Comparison of ENCODE assay signal across 1 cellular context in the genomic region with DNA sequence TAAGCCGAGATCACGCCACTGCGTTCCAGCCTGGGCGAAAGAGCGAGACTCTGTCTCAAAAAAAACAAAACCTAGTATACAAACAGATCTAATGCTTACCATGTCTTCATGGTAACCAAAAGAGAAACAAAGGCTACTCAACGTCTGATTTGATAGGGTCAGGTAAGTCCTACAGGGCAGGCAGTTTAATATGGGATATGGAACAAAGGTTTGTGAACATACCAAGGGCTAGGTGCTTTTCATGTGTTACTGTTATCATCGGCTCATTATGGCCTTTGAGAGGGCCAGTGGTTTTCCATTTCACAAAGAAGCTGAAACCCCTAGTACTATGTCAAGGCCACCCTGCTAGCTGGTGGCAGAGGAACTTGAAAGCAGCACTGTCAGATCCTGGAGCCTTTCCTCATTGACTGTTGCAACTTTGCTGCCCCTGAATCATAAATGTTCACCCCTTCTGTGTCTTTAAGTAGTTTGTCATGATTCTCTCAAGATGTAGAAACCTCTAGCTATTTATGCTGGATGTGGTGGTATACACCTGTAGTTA.
A peak's percentile ranks its signal among the peaks of the same experiment; 100 is the strongest.
TF ChIP-seq lines count a peak whose summit lies in the region.

No MANE protein-coding gene starts in this region.

TF ChIP-seq in HepG2, 621 proteins besides CTCF, POLR2A, EP300 and RAD21 (continues in another document):
- TF ChIP-seq HDAC2 (CRISPR knock-in tag; IDR thresholded peaks at IDR 0.05) (0 out of 2 replicates have a peak, but pooled peaks have one; percentile 17), ZNF629 (CRISPR knock-in tag; conservative IDR thresholded peaks at IDR 0.05) (no peak), KAT8 (CRISPR knock-in tag; IDR thresholded peaks at IDR 0.05) (0 out of 2 replicates have a peak, but pooled peaks have one; percentile 35), ZNF441 (CRISPR knock-in tag; IDR thresholded peaks at IDR 0.05; ENCODE audit: borderline replicate concordance) (no peak), ZNF616 (CRISPR knock-in tag; IDR thresholded peaks at IDR 0.05; ENCODE audit: low read depth) (no peak), SOX6 (IDR thresholded peaks at IDR 0.05) (no peak), SOX6 (CRISPR knock-in tag; IDR thresholded peaks at IDR 0.05) (no peak), HMG20A (CRISPR knock-in tag; IDR thresholded peaks at IDR 0.05; ENCODE audit: borderline replicate concordance) (peak; percentile 24; the same call in 1 of the 2 replicates), ZNF614 (CRISPR knock-in tag; IDR thresholded peaks at IDR 0.05; ENCODE audit: borderline replicate concordance) (0 out of 2 replicates have a peak, but pooled peaks have one; percentile 32), ZFP62 (CRISPR knock-in tag; IDR thresholded peaks at IDR 0.05) (no peak), ZNF460 (CRISPR knock-in tag; IDR thresholded peaks at IDR 0.05; ENCODE audit: borderline replicate concordance) (peak; percentile 38; the same call in 1 of the 2 replicates), ZNF431 (CRISPR knock-in tag; IDR thresholded peaks at IDR 0.05; ENCODE audit: borderline replicate concordance, low read depth) (peak; percentile 86), RNF2 (conservative IDR thresholded peaks at IDR 0.05; ENCODE audit: low read depth) (no peak), CENPT (CRISPR knock-in tag; IDR thresholded peaks at IDR 0.05; ENCODE audit: low read depth) (no peak), STAT5B (CRISPR knock-in tag; IDR thresholded peaks at IDR 0.05) (no peak), ZMYM4 (CRISPR knock-in tag; IDR thresholded peaks at IDR 0.05) (peak; percentile 59), CHD4 (IDR thresholded peaks at IDR 0.05; ENCODE audit: borderline replicate concordance, low read length) (no peak), ZNF737 (CRISPR knock-in tag; IDR thresholded peaks at IDR 0.05; ENCODE audit: borderline replicate concordance) (no peak), ZNF292 (CRISPR knock-in tag; IDR thresholded peaks at IDR 0.05; ENCODE audit: borderline replicate concordance, low read depth) (no peak), GATAD1 (CRISPR knock-in tag; IDR thresholded peaks at IDR 0.05) (no peak), PHB2 (IDR thresholded peaks at IDR 0.05; ENCODE audit: partially characterized antibody) (no peak), ZNF644 (CRISPR knock-in tag; IDR thresholded peaks at IDR 0.05; ENCODE audit: low read depth) (peak; percentile 64; the same call in 1 of the 2 replicates), RBM39 (IDR thresholded peaks at IDR 0.05; ENCODE audit: low read depth, low read length, poor library complexity, severe bottlenecking) (no peak), ZNF879 (CRISPR knock-in tag; IDR thresholded peaks at IDR 0.05) (no peak), RFX5 (IDR thresholded peaks at IDR 0.05; ENCODE audit: low read depth, low read length) (no peak), NCOA2 (CRISPR knock-in tag; IDR thresholded peaks at IDR 0.05) (no peak), SOX5 (CRISPR knock-in tag; IDR thresholded peaks at IDR 0.05; ENCODE audit: borderline replicate concordance) (0 out of 2 replicates have a peak, but pooled peaks have one; percentile 15), ZNF619 (CRISPR knock-in tag; IDR thresholded peaks at IDR 0.05) (no peak), ZMYM3 (CRISPR knock-in tag; IDR thresholded peaks at IDR 0.05) (peak; percentile 11; the same call in 1 of the 2 replicates), TEAD3 (CRISPR knock-in tag; optimal IDR thresholded peaks at IDR 0.05; ENCODE audit: borderline replicate concordance) (peak; percentile 32), ZNF720 (CRISPR knock-in tag; IDR thresholded peaks at IDR 0.05) (no peak), SAP130 (CRISPR knock-in tag; IDR thresholded peaks at IDR 0.05; ENCODE audit: low read depth) (0 out of 2 replicates have a peak, but pooled peaks have one; percentile 13), ELF4 (CRISPR knock-in tag; IDR thresholded peaks at IDR 0.05; ENCODE audit: borderline replicate concordance) (no peak), ZFP36L2 (CRISPR knock-in tag; IDR thresholded peaks at IDR 0.05) (no peak), ZNF7 (CRISPR knock-in tag; IDR thresholded peaks at IDR 0.05) (no peak)
- TF ChIP-seq, protein P1, sequence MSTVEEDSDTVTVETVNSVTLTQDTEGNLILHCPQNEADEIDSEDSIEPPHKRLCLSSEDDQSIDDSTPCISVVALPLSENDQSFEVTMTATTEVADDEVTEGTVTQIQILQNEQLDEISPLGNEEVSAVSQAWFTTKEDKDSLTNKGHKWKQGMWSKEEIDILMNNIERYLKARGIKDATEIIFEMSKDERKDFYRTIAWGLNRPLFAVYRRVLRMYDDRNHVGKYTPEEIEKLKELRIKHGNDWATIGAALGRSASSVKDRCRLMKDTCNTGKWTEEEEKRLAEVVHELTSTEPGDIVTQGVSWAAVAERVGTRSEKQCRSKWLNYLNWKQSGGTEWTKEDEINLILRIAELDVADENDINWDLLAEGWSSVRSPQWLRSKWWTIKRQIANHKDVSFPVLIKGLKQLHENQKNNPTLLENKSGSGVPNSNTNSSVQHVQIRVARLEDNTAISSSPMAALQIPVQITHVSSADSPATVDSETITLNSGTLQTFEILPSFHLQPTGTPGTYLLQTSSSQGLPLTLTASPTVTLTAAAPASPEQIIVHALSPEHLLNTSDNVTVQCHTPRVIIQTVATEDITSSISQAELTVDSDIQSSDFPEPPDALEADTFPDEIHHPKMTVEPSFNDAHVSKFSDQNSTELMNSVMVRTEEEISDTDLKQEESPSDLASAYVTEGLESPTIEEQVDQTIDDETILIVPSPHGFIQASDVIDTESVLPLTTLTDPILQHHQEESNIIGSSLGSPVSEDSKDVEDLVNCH (CRISPR knock-in tag; IDR thresholded peaks at IDR 0.05), result no peak
- TF ChIP-seq, protein P2, sequence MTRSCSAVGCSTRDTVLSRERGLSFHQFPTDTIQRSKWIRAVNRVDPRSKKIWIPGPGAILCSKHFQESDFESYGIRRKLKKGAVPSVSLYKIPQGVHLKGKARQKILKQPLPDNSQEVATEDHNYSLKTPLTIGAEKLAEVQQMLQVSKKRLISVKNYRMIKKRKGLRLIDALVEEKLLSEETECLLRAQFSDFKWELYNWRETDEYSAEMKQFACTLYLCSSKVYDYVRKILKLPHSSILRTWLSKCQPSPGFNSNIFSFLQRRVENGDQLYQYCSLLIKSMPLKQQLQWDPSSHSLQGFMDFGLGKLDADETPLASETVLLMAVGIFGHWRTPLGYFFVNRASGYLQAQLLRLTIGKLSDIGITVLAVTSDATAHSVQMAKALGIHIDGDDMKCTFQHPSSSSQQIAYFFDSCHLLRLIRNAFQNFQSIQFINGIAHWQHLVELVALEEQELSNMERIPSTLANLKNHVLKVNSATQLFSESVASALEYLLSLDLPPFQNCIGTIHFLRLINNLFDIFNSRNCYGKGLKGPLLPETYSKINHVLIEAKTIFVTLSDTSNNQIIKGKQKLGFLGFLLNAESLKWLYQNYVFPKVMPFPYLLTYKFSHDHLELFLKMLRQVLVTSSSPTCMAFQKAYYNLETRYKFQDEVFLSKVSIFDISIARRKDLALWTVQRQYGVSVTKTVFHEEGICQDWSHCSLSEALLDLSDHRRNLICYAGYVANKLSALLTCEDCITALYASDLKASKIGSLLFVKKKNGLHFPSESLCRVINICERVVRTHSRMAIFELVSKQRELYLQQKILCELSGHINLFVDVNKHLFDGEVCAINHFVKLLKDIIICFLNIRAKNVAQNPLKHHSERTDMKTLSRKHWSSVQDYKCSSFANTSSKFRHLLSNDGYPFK (CRISPR knock-in tag; IDR thresholded peaks at IDR 0.05; ENCODE audit: borderline replicate concordance), result no peak
- TF ChIP-seq, protein P3, sequence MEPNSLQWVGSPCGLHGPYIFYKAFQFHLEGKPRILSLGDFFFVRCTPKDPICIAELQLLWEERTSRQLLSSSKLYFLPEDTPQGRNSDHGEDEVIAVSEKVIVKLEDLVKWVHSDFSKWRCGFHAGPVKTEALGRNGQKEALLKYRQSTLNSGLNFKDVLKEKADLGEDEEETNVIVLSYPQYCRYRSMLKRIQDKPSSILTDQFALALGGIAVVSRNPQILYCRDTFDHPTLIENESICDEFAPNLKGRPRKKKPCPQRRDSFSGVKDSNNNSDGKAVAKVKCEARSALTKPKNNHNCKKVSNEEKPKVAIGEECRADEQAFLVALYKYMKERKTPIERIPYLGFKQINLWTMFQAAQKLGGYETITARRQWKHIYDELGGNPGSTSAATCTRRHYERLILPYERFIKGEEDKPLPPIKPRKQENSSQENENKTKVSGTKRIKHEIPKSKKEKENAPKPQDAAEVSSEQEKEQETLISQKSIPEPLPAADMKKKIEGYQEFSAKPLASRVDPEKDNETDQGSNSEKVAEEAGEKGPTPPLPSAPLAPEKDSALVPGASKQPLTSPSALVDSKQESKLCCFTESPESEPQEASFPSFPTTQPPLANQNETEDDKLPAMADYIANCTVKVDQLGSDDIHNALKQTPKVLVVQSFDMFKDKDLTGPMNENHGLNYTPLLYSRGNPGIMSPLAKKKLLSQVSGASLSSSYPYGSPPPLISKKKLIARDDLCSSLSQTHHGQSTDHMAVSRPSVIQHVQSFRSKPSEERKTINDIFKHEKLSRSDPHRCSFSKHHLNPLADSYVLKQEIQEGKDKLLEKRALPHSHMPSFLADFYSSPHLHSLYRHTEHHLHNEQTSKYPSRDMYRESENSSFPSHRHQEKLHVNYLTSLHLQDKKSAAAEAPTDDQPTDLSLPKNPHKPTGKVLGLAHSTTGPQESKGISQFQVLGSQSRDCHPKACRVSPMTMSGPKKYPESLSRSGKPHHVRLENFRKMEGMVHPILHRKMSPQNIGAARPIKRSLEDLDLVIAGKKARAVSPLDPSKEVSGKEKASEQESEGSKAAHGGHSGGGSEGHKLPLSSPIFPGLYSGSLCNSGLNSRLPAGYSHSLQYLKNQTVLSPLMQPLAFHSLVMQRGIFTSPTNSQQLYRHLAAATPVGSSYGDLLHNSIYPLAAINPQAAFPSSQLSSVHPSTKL (CRISPR knock-in tag; IDR thresholded peaks at IDR 0.05), result peak; percentile 69
- TF ChIP-seq, protein P4, sequence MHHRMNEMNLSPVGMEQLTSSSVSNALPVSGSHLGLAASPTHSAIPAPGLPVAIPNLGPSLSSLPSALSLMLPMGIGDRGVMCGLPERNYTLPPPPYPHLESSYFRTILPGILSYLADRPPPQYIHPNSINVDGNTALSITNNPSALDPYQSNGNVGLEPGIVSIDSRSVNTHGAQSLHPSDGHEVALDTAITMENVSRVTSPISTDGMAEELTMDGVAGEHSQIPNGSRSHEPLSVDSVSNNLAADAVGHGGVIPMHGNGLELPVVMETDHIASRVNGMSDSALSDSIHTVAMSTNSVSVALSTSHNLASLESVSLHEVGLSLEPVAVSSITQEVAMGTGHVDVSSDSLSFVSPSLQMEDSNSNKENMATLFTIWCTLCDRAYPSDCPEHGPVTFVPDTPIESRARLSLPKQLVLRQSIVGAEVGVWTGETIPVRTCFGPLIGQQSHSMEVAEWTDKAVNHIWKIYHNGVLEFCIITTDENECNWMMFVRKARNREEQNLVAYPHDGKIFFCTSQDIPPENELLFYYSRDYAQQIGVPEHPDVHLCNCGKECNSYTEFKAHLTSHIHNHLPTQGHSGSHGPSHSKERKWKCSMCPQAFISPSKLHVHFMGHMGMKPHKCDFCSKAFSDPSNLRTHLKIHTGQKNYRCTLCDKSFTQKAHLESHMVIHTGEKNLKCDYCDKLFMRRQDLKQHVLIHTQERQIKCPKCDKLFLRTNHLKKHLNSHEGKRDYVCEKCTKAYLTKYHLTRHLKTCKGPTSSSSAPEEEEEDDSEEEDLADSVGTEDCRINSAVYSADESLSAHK (CRISPR knock-in tag; IDR thresholded peaks at IDR 0.05; ENCODE audit: borderline replicate concordance), result no peak
- TF ChIP-seq, protein P5, sequence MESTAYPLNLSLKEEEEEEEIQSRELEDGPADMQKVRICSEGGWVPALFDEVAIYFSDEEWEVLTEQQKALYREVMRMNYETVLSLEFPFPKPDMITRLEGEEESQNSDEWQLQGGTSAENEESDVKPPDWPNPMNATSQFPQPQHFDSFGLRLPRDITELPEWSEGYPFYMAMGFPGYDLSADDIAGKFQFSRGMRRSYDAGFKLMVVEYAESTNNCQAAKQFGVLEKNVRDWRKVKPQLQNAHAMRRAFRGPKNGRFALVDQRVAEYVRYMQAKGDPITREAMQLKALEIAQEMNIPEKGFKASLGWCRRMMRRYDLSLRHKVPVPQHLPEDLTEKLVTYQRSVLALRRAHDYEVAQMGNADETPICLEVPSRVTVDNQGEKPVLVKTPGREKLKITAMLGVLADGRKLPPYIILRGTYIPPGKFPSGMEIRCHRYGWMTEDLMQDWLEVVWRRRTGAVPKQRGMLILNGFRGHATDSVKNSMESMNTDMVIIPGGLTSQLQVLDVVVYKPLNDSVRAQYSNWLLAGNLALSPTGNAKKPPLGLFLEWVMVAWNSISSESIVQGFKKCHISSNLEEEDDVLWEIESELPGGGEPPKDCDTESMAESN (CRISPR knock-in tag; conservative IDR thresholded peaks at IDR 0.05), result no peak
- TF ChIP-seq, protein P6, sequence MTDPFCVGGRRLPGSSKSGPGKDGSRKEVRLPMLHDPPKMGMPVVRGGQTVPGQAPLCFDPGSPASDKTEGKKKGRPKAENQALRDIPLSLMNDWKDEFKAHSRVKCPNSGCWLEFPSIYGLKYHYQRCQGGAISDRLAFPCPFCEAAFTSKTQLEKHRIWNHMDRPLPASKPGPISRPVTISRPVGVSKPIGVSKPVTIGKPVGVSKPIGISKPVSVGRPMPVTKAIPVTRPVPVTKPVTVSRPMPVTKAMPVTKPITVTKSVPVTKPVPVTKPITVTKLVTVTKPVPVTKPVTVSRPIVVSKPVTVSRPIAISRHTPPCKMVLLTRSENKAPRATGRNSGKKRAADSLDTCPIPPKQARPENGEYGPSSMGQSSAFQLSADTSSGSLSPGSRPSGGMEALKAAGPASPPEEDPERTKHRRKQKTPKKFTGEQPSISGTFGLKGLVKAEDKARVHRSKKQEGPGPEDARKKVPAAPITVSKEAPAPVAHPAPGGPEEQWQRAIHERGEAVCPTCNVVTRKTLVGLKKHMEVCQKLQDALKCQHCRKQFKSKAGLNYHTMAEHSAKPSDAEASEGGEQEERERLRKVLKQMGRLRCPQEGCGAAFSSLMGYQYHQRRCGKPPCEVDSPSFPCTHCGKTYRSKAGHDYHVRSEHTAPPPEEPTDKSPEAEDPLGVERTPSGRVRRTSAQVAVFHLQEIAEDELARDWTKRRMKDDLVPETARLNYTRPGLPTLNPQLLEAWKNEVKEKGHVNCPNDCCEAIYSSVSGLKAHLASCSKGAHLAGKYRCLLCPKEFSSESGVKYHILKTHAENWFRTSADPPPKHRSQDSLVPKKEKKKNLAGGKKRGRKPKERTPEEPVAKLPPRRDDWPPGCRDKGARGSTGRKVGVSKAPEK (CRISPR knock-in tag; IDR thresholded peaks at IDR 0.05; ENCODE audit: borderline replicate concordance), result no peak
- TF ChIP-seq, protein P7, sequence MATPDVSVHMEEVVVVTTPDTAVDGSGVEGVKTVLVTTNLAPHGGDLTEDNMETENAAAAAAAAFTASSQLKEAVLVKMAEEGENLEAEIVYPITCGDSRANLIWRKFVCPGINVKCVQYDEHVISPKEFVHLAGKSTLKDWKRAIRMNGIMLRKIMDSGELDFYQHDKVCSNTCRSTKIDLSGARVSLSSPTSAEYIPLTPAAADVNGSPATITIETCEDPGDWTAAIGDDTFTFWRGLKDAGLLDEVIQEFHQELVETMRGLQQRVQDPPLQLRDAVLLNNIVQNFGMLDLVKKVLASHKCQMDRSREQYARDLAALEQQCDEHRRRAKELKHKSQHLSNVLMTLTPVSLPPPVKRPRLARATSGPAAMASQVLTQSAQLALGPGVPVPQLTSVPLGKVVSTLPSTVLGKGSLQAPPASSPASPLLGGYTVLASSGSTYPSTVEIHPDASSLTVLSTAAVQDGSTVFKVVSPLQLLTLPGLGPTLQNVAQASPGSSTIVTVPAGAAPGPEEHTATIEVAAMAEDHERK (CRISPR knock-in tag; IDR thresholded peaks at IDR 0.05; ENCODE audit: low read depth), result no peak
- TF ChIP-seq, protein P8, sequence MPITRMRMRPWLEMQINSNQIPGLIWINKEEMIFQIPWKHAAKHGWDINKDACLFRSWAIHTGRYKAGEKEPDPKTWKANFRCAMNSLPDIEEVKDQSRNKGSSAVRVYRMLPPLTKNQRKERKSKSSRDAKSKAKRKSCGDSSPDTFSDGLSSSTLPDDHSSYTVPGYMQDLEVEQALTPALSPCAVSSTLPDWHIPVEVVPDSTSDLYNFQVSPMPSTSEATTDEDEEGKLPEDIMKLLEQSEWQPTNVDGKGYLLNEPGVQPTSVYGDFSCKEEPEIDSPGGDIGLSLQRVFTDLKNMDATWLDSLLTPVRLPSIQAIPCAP (CRISPR knock-in tag; IDR thresholded peaks at IDR 0.05; ENCODE audit: low read depth), result no peak
